In the genomic region with DNA sequence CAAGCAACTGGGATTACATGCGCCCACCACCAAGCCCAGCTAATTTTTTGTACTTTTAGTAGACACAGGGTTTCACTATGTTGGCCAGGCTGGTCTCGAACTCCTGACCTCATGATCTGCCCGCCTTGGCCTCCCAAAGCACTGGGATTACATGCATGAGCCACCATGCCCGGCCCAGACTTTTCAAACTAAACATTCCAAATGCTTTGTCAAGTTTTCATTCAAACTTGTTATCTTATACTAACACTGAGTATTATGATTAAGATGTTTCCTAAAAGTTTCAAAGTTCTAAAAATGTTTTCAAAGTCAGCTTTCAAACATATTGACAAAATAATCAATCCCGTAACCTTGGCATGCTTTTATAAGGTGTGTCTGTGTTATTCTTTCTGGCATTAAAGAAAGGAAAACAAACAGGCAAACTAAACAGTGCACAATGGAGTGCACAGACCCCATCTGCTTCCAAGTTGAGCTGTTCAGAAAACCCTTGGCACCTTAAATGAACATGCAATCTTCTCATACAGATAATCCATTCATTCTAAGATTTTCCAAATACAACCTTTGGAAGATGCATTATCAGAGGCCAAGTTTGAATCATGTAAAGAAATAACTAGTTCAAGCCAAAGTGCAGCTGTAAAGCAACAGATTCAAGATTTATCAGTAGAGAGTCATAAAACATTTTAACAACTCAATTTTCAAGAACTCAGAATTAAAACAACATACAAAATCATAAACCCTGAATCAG, we compare ENCODE assay signal across 19 cellular contexts. TPM values are rescaled to one million over a fixed set of nuclear protein-coding genes. Genes with fewer than 3 reads are reported as not detected.
A peak's percentile ranks its signal among the peaks of the same experiment; 100 is the strongest.
DNase-seq lines count a peak whose midpoint lies in the region; TF ChIP-seq lines count a peak whose summit lies in the region.
"Had no signal": no experiment of that assay in that cellular context is flagged by ENCODE, and none has a peak within 500 bp of the region (broad histone marks: within the 10 kb centered on the region; RNA-seq: fewer than 3 reads in every experiment).

No MANE protein-coding gene starts in this region.

- POLR2A ChIA-PET in Caco-2 (lab: Charles Lee): no interaction called here

- H3K27ac ChIP-seq in osteoblast (ENCODE audit: low read depth, low read length): peak overlapping the region; percentile 10
- no peak overlapping the region for H3K27ac ChIP-seq in WERI-Rb-1
- H3K27ac ChIP-seq: KMS-11 had no signal

- TF ChIP-seq CTCF in Caco-2 (IDR thresholded peaks at IDR 0.05; ENCODE audit: insufficient read depth in 1 of 2, low read depth in 1 of 2, low read length in 1 of 2, severe bottlenecking in 1 of 2, unreplicated experiment in 1 of 2) (no peak), Loucy (conservative IDR thresholded peaks at IDR 0.05; ENCODE audit: low read length) (no peak), fibroblast of villous mesenchyme (IDR thresholded peaks at IDR 0.05; ENCODE audit: insufficient read depth, low read depth, low read length) (no peak), osteoblast (IDR thresholded peaks at IDR 0.05; ENCODE audit: extremely low read depth, low read depth, low read length) (no peak), WERI-Rb-1 (IDR thresholded peaks at IDR 0.05; ENCODE audit: low read depth, low read length) (no peak)

- intact Hi-C loops in Caco-2 (cut with micrococcal nuclease; ENCODE audit: unreplicated experiment): loop anchor here (1.0 to 5.0 kb wide), 4 partner anchors 44 to 103 kb away; no protein-coding TSS in a partner anchor

- no peaks in the 10 kb centered on the region for H3K36me3 ChIP-seq in Caco-2 (ENCODE audit: control insufficient read depth, insufficient read depth, low read length)
- H3K36me3 ChIP-seq in Loucy (ENCODE audit: insufficient read depth, low read length): no peaks in the 10 kb centered on the region
- no peaks in the 10 kb centered on the region for H3K36me3 ChIP-seq in osteoblast (ENCODE audit: insufficient read depth, low read length)
- no peaks in the 10 kb centered on the region for H3K36me3 ChIP-seq in WERI-Rb-1

- peaks cover 42% of the 10 kb centered on the region for H3K4me1 Mint-ChIP-seq in Caco-2 (ENCODE audit: low read depth, unreplicated experiment)

- H3K4me3 Mint-ChIP-seq in Caco-2 (ENCODE audit: unreplicated experiment): no peak overlapping the region
- H3K4me3 Mint-ChIP-seq: CD14-positive monocyte, H9 had no signal

- H3K4me2 ChIP-seq in Loucy (ENCODE audit: low read depth, low read length, poor library complexity, severe bottlenecking) (no peak overlapping the region), osteoblast (ENCODE audit: insufficient read depth, low read length) (no peak overlapping the region)
- H3K4me2 ChIP-seq: KMS-11 had no signal

- H3K79me2 ChIP-seq in Loucy (ENCODE audit: insufficient read depth, low read length) (no peaks in the 10 kb centered on the region), osteoblast (ENCODE audit: insufficient read depth, low read length) (no peaks in the 10 kb centered on the region)

- no peaks in the 10 kb centered on the region for H3K27me3 ChIP-seq in Caco-2 (replicated peaks; ENCODE audit: control insufficient read depth, insufficient read depth, low read length)
- H3K27me3 ChIP-seq in Loucy (ENCODE audit: insufficient read depth, low read length, poor library complexity, severe bottlenecking): no peaks in the 10 kb centered on the region
- no peaks in the 10 kb centered on the region for H3K27me3 ChIP-seq in osteoblast (ENCODE audit: insufficient read depth, low read length)
- H3K27me3 ChIP-seq in WERI-Rb-1 (ENCODE audit: insufficient read depth, low read depth, severe bottlenecking): no peaks in the 10 kb centered on the region

- H3K27ac Mint-ChIP-seq in Caco-2 (ENCODE audit: unreplicated experiment): peak overlapping the region; percentile 82
- H3K27ac Mint-ChIP-seq: CD14-positive monocyte, H9 had no signal

- BruUV-seq in Caco-2 (replicated peaks; lab: Mats Ljungman, UMichigan): no TSS peak

- peak; percentile 50 to 58 for DNase-seq in Caco-2
- DNase-seq in fibroblast of villous mesenchyme (ENCODE audit: low read depth): peak; percentile 6
- no peak for DNase-seq in osteoblast (ENCODE audit: insufficient read length, low spot score, missing footprints)
- no peak for DNase-seq in NCI-H146 treated with DMSO at 0.1 percent for 48 hours (lab: John Stamatoyannopoulos, UW; ENCODE audit: unreplicated experiment)
- DNase-seq in WERI-Rb-1: no peak
- DNase-seq in medulla oblongata (ENCODE audit: extremely low spot score): no peak
- DNase-seq in cortex of kidney (lab: John Stamatoyannopoulos, UW): no peak
- DNase-seq: ACHN, AML-193, DMS53, H9, MM.1S, NCI-H1105, NCI-H187, NCI-H526 treated with DMSO at 0.1 percent for 48 hours, SIG-M5 had no signal

- H3K9me3 ChIP-seq in Caco-2 (no peaks in the 10 kb centered on the region), Loucy (ENCODE audit: insufficient read depth, low read depth, low read length) (no peaks in the 10 kb centered on the region), osteoblast (ENCODE audit: low read depth, low read length) (no peaks in the 10 kb centered on the region), WERI-Rb-1 (ENCODE audit: severe bottlenecking) (no peaks in the 10 kb centered on the region)

- H2AFZ ChIP-seq in Loucy (ENCODE audit: low read length) (0 out of 2 replicates have a peak overlapping the region, but pooled peaks have one; percentile 60), osteoblast (ENCODE audit: low read length) (no peak overlapping the region)

- H3K4me1 ChIP-seq in Caco-2 (peaks cover 67% of the 10 kb centered on the region), Loucy (ENCODE audit: insufficient read depth, low read length, poor library complexity, severe bottlenecking) (no peaks in the 10 kb centered on the region), osteoblast (ENCODE audit: insufficient read depth, low read length) (peaks cover 46% of the 10 kb centered on the region)

- H4K20me1 ChIP-seq in Loucy (ENCODE audit: insufficient read depth, low read length, poor library complexity, severe bottlenecking): no peaks in the 10 kb centered on the region
- H4K20me1 ChIP-seq in osteoblast (ENCODE audit: insufficient read depth, low read length): no peaks in the 10 kb centered on the region

- no peaks in the 10 kb centered on the region for H3K9me3 Mint-ChIP-seq in Caco-2 (ENCODE audit: unreplicated experiment)
- H3K9me3 Mint-ChIP-seq: CD14-positive monocyte, H9 had no signal

- H3K9me2 ChIP-seq in Loucy (replicated peaks; ENCODE audit: low read depth, low read length): no peaks in the 10 kb centered on the region

- no peak overlapping the region for H3K9ac ChIP-seq in Loucy (ENCODE audit: low read depth, low read length, poor library complexity, severe bottlenecking)
- H3K9ac ChIP-seq: KMS-11 had no signal

- H3F3A ChIP-seq in Loucy (ENCODE audit: low read depth): no peaks in the 10 kb centered on the region

- H3K4me3 ChIP-seq in Caco-2 (ENCODE audit: low read depth, low read length) (no peak overlapping the region), Loucy (ENCODE audit: low read length, poor library complexity, severe bottlenecking) (no peak overlapping the region), fibroblast of villous mesenchyme (ENCODE audit: low read depth, low read length) (no peak overlapping the region), osteoblast (ENCODE audit: insufficient read depth, low read length) (no peak overlapping the region), WERI-Rb-1 (ENCODE audit: low read depth, low read length) (no peak overlapping the region)

- H3K36me3 Mint-ChIP-seq in Caco-2 (ENCODE audit: insufficient read depth, unreplicated experiment): peaks cover 24% of the 10 kb centered on the region
- H3K36me3 Mint-ChIP-seq: CD14-positive monocyte had no signal

- CTCF ChIA-PET in Caco-2 (lab: Charles Lee): interaction anchor here (1.5 kb wide), 1 partner anchor 54 kb away, joined by 4 read pairs; no protein-coding TSS in a partner anchor

- no peaks in the 10 kb centered on the region for H3K27me3 Mint-ChIP-seq in Caco-2 (ENCODE audit: insufficient read depth, unreplicated experiment)

RNA-seq across cellular contexts. Expression of a gene that starts 49.1 kb away (rescaled TPM):
- total RNA-seq in Caco-2 (2022): 23.7 and 26.0 TPM in 2 replicates
- total RNA-seq in fibroblast of villous mesenchyme: 2.2 and 3.5 TPM in 2 replicates
- total RNA-seq in osteoblast: 0.36 and 0.59 TPM in 2 replicates

Comparison
In these comparisons a context has a peak if more than half of its experiments do, and no peak if none do; other contexts are left out.
1. DNase-seq: peak in Caco-2 (2 of 2) and fibroblast of villous mesenchyme (single experiment); none in osteoblast (single experiment), NCI-H146 treated with DMSO at 0.1 percent for 48 hours (single experiment), WERI-Rb-1 (single experiment), medulla oblongata (single experiment) and cortex of kidney (single experiment).